In the genomic region with DNA sequence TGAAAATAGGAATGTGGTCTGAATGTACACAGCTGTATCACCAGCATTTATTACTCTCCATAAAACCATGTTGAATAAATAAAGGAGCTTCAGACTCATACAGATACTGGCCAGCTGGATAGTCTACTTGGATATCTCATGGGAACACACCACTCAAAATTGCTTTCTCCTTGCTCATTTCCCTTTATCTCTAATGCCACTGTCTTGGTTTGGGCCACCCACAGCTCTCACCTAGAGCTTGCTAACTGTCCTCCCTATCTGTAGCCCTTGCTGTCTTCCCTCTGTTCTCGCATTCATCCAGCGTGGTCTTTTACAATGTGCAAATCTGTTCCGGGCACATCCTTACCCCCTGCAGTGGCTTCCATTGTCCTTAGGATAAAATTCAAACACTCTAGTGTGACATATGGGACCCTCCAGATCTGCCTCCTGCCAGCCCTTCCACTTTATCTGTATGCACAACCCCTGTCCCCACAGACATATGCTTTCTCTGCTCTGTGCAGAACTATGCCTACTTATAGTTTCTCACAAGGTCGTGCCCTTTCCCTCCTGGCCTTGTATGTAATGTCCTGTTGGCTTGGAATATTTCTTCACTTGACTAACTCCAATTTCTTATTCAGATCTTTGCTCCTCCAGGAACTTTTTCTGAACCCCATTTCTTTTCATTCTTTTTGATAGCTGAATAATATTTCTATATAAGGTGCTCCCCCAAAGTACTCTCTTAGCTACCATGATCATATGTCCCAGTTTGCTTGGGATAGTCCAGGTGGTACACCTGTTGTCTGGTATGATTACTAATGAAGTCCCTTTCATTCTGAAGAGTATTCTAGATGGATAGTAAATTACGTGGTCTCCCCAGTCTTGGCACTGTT, we compare ENCODE assay signal across 1 cellular context.
TF ChIP-seq lines count a peak whose summit lies in the region.

No MANE protein-coding gene starts in this region.

TF ChIP-seq in K562, 482 proteins besides CTCF, POLR2A, EP300 and RAD21 (continued from another document and continues in another):
- TF ChIP-seq, protein P1, sequence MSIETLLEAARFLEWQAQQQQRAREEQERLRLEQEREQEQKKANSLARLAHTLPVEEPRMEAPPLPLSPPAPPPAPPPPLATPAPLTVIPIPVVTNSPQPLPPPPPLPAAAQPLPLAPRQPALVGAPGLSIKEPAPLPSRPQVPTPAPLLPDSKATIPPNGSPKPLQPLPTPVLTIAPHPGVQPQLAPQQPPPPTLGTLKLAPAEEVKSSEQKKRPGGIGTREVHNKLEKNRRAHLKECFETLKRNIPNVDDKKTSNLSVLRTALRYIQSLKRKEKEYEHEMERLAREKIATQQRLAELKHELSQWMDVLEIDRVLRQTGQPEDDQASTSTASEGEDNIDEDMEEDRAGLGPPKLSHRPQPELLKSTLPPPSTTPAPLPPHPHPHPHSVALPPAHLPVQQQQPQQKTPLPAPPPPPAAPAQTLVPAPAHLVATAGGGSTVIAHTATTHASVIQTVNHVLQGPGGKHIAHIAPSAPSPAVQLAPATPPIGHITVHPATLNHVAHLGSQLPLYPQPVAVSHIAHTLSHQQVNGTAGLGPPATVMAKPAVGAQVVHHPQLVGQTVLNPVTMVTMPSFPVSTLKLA (conservative IDR thresholded peaks at IDR 0.05), result peak; percentile 19 to 80; a peak in 3 of 4 replicates
- TF ChIP-seq, protein P2, sequence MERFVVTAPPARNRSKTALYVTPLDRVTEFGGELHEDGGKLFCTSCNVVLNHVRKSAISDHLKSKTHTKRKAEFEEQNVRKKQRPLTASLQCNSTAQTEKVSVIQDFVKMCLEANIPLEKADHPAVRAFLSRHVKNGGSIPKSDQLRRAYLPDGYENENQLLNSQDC (CRISPR knock-in tag; IDR thresholded peaks at IDR 0.05), result no peak
- TF ChIP-seq, protein P3, sequence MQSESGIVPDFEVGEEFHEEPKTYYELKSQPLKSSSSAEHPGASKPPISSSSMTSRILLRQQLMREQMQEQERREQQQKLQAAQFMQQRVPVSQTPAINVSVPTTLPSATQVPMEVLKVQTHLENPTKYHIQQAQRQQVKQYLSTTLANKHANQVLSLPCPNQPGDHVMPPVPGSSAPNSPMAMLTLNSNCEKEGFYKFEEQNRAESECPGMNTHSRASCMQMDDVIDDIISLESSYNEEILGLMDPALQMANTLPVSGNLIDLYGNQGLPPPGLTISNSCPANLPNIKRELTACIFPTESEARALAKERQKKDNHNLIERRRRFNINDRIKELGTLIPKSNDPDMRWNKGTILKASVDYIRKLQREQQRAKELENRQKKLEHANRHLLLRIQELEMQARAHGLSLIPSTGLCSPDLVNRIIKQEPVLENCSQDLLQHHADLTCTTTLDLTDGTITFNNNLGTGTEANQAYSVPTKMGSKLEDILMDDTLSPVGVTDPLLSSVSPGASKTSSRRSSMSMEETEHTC (IDR thresholded peaks at IDR 0.05), result 0 out of 2 replicates have a peak, but pooled peaks have one; percentile 13
- peak; percentile 99 for TF ChIP-seq POLR2AphosphoS5 (IDR thresholded peaks at IDR 0.05; ENCODE audit: control insufficient read depth, insufficient read depth, low read depth, low read length)
- TF ChIP-seq ZNF77 (CRISPR knock-in tag; IDR thresholded peaks at IDR 0.05), result no peak
- TF ChIP-seq POLR2G (IDR thresholded peaks at IDR 0.05; ENCODE audit: low read depth, low read length), result no peak
- no peak for TF ChIP-seq PHB (CRISPR knock-in tag; IDR thresholded peaks at IDR 0.05)
- TF ChIP-seq EP400 (IDR thresholded peaks at IDR 0.05), result peak; percentile 50
- no peak for TF ChIP-seq KDM2B (CRISPR knock-in tag; IDR thresholded peaks at IDR 0.05)
- peak; percentile 66 for TF ChIP-seq TAF9B (IDR thresholded peaks at IDR 0.05; ENCODE audit: partially characterized antibody)
- no peak for TF ChIP-seq PHF20 (IDR thresholded peaks at IDR 0.05; ENCODE audit: partially characterized antibody)
- TF ChIP-seq E2F3 (CRISPR knock-in tag; IDR thresholded peaks at IDR 0.05), result 0 out of 2 replicates have a peak, but pooled peaks have one; percentile 19
- TF ChIP-seq HINFP (tag; conservative IDR thresholded peaks at IDR 0.05; ENCODE audit: low read depth), result no peak
- peak; percentile 46 for TF ChIP-seq ZFP36 (IDR thresholded peaks at IDR 0.05; ENCODE audit: low read depth, low read length, partially characterized antibody)
- TF ChIP-seq ZNF24 (IDR thresholded peaks at IDR 0.05), result peak; percentile 53
- peak; percentile 99 for TF ChIP-seq SMARCA4 (IDR thresholded peaks at IDR 0.05)
- no peak for TF ChIP-seq CBFB (CRISPR knock-in tag; IDR thresholded peaks at IDR 0.05)
- peak; percentile 71 for TF ChIP-seq ETV5 (CRISPR knock-in tag; IDR thresholded peaks at IDR 0.05; ENCODE audit: low read depth)
- TF ChIP-seq POLR2B (IDR thresholded peaks at IDR 0.05; ENCODE audit: low read depth, partially characterized antibody), result no peak
- TF ChIP-seq CREB1 (IDR thresholded peaks at IDR 0.05), result peak; percentile 74
- TF ChIP-seq CREB1 (CRISPR knock-in tag; IDR thresholded peaks at IDR 0.05), result 0 out of 2 replicates have a peak, but pooled peaks have one; percentile 6
- no peak for TF ChIP-seq EWSR1 (IDR thresholded peaks at IDR 0.05; ENCODE audit: borderline replicate concordance, low read depth, partially characterized antibody)
- TF ChIP-seq ZNF79 (CRISPR knock-in tag; IDR thresholded peaks at IDR 0.05; ENCODE audit: low read depth), result no peak
- TF ChIP-seq TCF7 (IDR thresholded peaks at IDR 0.05; ENCODE audit: borderline replicate concordance), result no peak; the same call in 1 of the 2 replicates
- TF ChIP-seq ZNF165 (CRISPR knock-in tag; IDR thresholded peaks at IDR 0.05; ENCODE audit: borderline replicate concordance), result no peak
- TF ChIP-seq ZNF785 (CRISPR knock-in tag; IDR thresholded peaks at IDR 0.05), result no peak
- peak in 1 of 2 experiments; percentile 96; a peak in 3 of 4 replicates for TF ChIP-seq HDAC1 (IDR thresholded peaks at IDR 0.05)
- TF ChIP-seq ETV6 (IDR thresholded peaks at IDR 0.05; ENCODE audit: borderline replicate concordance in 1 of 2, low read depth in 2 of 2, low read length in 1 of 2), result no peak
- TF ChIP-seq ETV6 (CRISPR knock-in tag; IDR thresholded peaks at IDR 0.05; ENCODE audit: borderline replicate concordance), result no peak
- 0 out of 2 replicates have a peak, but pooled peaks have one; percentile 23 for TF ChIP-seq IRF9 (tag; IDR thresholded peaks at IDR 0.05)
- no peak for TF ChIP-seq ZBTB17 (CRISPR knock-in tag; IDR thresholded peaks at IDR 0.05)
- TF ChIP-seq HDAC3 (IDR thresholded peaks at IDR 0.05; ENCODE audit: borderline replicate concordance, partially characterized antibody), result peak; percentile 90
- TF ChIP-seq KLF1 (tag; IDR thresholded peaks at IDR 0.05), result no peak
- no peak for TF ChIP-seq NEUROD1 (IDR thresholded peaks at IDR 0.05; ENCODE audit: borderline replicate concordance, low read depth, low read length, partially characterized antibody)
- TF ChIP-seq ZEB2 (IDR thresholded peaks at IDR 0.05), result peak; percentile 89
- no peak for TF ChIP-seq POLR3A (IDR thresholded peaks at IDR 0.05; ENCODE audit: borderline replicate concordance, extremely low read depth, insufficient read depth, insufficient read length)
- peak; percentile 89 for TF ChIP-seq ZKSCAN8 (CRISPR knock-in tag; IDR thresholded peaks at IDR 0.05)
- no peak for TF ChIP-seq NFE2L1 (tag; IDR thresholded peaks at IDR 0.05; ENCODE audit: borderline replicate concordance, low read depth)
- no peak for TF ChIP-seq XRCC5 (IDR thresholded peaks at IDR 0.05; ENCODE audit: low read depth, low read length)
- TF ChIP-seq TEAD2 (tag; IDR thresholded peaks at IDR 0.05), result no peak
- 0 out of 2 replicates have a peak, but pooled peaks have one; percentile 41 for TF ChIP-seq ZBTB7A (IDR thresholded peaks at IDR 0.05; ENCODE audit: borderline replicate concordance, control insufficient read depth, low read depth, low read length)
- TF ChIP-seq FOXA1 (IDR thresholded peaks at IDR 0.05; ENCODE audit: borderline replicate concordance), result peak; percentile 89
- TF ChIP-seq MLX (CRISPR knock-in tag; conservative IDR thresholded peaks at IDR 0.05), result no peak
- TF ChIP-seq COPS2 (conservative IDR thresholded peaks at IDR 0.05), result no peak
- no peak for TF ChIP-seq ZNF316 (IDR thresholded peaks at IDR 0.05)
- TF ChIP-seq ZBED1 (IDR thresholded peaks at IDR 0.05), result no peak
- no peak for TF ChIP-seq ILF3 (IDR thresholded peaks at IDR 0.05; ENCODE audit: borderline replicate concordance)
- TF ChIP-seq ZNF263 (CRISPR knock-in tag; IDR thresholded peaks at IDR 0.05; ENCODE audit: borderline replicate concordance), result peak; percentile 92
- TF ChIP-seq, protein P4, sequence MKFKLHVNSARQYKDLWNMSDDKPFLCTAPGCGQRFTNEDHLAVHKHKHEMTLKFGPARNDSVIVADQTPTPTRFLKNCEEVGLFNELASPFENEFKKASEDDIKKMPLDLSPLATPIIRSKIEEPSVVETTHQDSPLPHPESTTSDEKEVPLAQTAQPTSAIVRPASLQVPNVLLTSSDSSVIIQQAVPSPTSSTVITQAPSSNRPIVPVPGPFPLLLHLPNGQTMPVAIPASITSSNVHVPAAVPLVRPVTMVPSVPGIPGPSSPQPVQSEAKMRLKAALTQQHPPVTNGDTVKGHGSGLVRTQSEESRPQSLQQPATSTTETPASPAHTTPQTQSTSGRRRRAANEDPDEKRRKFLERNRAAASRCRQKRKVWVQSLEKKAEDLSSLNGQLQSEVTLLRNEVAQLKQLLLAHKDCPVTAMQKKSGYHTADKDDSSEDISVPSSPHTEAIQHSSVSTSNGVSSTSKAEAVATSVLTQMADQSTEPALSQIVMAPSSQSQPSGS (CRISPR knock-in tag; IDR thresholded peaks at IDR 0.05), result no peak
- no peak for TF ChIP-seq SNAPC5 (CRISPR knock-in tag; IDR thresholded peaks at IDR 0.05)
- 0 out of 2 replicates have a peak, but pooled peaks have one; percentile 69 for TF ChIP-seq ZC3H8 (IDR thresholded peaks at IDR 0.05)
- TF ChIP-seq, protein P5, sequence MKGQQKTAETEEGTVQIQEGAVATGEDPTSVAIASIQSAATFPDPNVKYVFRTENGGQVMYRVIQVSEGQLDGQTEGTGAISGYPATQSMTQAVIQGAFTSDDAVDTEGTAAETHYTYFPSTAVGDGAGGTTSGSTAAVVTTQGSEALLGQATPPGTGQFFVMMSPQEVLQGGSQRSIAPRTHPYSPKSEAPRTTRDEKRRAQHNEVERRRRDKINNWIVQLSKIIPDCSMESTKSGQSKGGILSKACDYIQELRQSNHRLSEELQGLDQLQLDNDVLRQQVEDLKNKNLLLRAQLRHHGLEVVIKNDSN (CRISPR knock-in tag; IDR thresholded peaks at IDR 0.05), result no peak
- peak; percentile 95 for TF ChIP-seq SMAD4 (CRISPR knock-in tag; conservative IDR thresholded peaks at IDR 0.05)
- no peak for TF ChIP-seq ELK1 (CRISPR knock-in tag; IDR thresholded peaks at IDR 0.05)
- no peak for TF ChIP-seq HOMEZ (CRISPR knock-in tag; IDR thresholded peaks at IDR 0.05)
- no peak for TF ChIP-seq NR4A1 (CRISPR knock-in tag; IDR thresholded peaks at IDR 0.05)
- TF ChIP-seq NR4A1 (tag; IDR thresholded peaks at IDR 0.05), result peak; percentile 83; the same call in 1 of the 2 replicates
- no peak for TF ChIP-seq ZNF717 (CRISPR knock-in tag; IDR thresholded peaks at IDR 0.05)
- no peak for TF ChIP-seq BDP1 (IDR thresholded peaks at IDR 0.05; ENCODE audit: insufficient read depth, insufficient read length)
- TF ChIP-seq ZNF354B (CRISPR knock-in tag; IDR thresholded peaks at IDR 0.05), result no peak
- peak; percentile 43; the same call in 1 of the 2 replicates for TF ChIP-seq MIER1 (IDR thresholded peaks at IDR 0.05; ENCODE audit: low read depth)
- no peak for TF ChIP-seq SIX5 (IDR thresholded peaks at IDR 0.05; ENCODE audit: borderline replicate concordance in 1 of 2, insufficient read depth in 1 of 2, low read depth in 1 of 2, low read length in 2 of 2)
- TF ChIP-seq ZNF174 (CRISPR knock-in tag; IDR thresholded peaks at IDR 0.05), result no peak
